7 cellular contexts compared by ENCODE assay signal in genomic region chr13:71051573-71051972, GRCh38.
"Had no signal": no experiment of that assay in that cellular context is flagged by ENCODE, and none has a peak within 500 bp of the region (broad histone marks: within the 10 kb centered on the region; RNA-seq: fewer than 3 reads in every experiment).

No MANE protein-coding gene starts in this region.

- DNase-seq: GDM1, GF-D8 had no signal

- ATAC-seq: GM12878 had no signal

- FAIRE-seq: G401.6, GM12891, GM12892, GM18507 had no signal

- H3K4me3 ChIP-seq: GM12878 had no signal
